In the genomic region with DNA sequence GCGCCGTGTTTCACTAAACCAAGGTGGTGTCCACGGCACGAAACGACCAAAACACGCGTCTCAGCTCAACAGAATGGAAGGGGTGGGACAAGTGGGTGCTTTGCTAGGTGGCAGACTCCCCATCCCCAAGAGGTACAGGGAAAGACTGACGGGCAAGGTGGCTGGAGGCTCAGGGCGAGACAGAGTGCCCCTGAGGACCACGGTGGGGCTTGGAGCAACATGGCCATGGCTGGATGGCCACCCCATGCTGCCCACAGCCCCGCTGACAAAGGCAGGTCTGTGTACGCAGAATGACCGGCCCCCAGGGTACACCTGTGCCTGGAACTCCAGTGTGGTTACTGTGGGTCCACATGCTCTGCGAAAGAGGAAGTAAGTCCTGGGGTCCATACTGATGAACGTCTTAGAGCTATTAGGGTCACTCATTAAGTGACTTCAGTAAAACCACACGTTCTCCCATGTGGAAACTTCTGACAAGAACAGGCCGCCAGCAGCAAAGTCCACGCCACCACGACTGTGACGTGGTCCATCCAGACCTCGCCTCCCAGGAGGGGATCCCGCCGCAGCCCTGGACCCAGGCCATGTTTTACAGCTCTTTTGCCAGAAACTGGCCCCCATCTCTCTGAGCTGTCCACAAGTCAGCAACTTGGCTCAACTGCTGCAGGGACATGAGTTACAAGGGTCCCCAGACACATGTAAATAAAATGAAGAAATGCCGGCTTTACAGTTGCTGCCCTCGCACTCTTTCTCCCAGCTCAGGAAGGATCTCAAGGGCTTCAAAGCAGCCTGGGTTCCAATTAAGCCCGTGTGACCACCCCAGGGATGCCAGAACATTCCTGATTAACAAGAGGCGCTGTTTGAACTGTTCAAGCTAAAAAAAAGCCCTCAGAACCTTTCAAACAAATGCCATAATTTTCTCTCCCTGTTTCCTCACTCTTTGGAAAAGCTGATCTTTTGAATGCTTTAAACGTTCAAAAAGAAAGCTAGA, we compare ENCODE assay signal across 11 cellular contexts.
DNase-seq lines count a peak whose midpoint lies in the region; ATAC-seq and TF ChIP-seq lines count a peak whose summit lies in the region.
"Had no signal": no experiment of that assay in that cellular context is flagged by ENCODE, and none has a peak within 500 bp of the region (broad histone marks: within the 10 kb centered on the region; RNA-seq: fewer than 3 reads in every experiment).

No MANE protein-coding gene starts in this region.

- H3K4me1 Mint-ChIP-seq in CD14-positive monocyte = no peaks in the 10 kb centered on the region
- H3K4me1 Mint-ChIP-seq: stimulated activated effector memory CD8-positive, alpha-beta T cell treated with anti-CD3 and anti-CD28 coated beads, Interleukin-12 subunit alpha, Interleukin-12 subunit beta, amount 100 ng/mL, for 72 hours had no signal

- no peak for TF ChIP-seq CTCF in CD14-positive monocyte (IDR thresholded peaks at IDR 0.05)

- H3K36me3 ChIP-seq in trophoblast cell (ENCODE audit: control insufficient read depth in 1 of 2, insufficient read depth in 2 of 2, low read length in 2 of 2) = peaks cover 12 to 17% of the 10 kb centered on the region in 2 experiments

- no peak overlapping the region for H2BK120ac ChIP-seq in trophoblast cell (ENCODE audit: insufficient read depth, low read length, poor library complexity)

- H3K4me3 Mint-ChIP-seq in CD14-positive monocyte = no peak overlapping the region
- H3K4me3 Mint-ChIP-seq: stimulated activated effector memory CD8-positive, alpha-beta T cell treated with anti-CD3 and anti-CD28 coated beads, Interleukin-12 subunit alpha, Interleukin-12 subunit beta, amount 100 ng/mL, for 72 hours; T-helper 2 cell treated with Interferon-gamma antibody and Interleukin-4, amounts not matched to agents 5 μg/mL and 100 μg/mL, for 36 hours had no signal

- peaks cover 35 to 53% of the 10 kb centered on the region in 2 donors for H3K36me3 Mint-ChIP-seq in CD14-positive monocyte

- H2AFZ ChIP-seq in trophoblast cell (ENCODE audit: insufficient read depth, low read length, poor library complexity) = no peak overlapping the region
- H2AFZ ChIP-seq: parathyroid adenoma had no signal

- peak overlapping the region; percentile 31 for H3K23ac ChIP-seq in trophoblast cell (ENCODE audit: low read length)

- ATAC-seq in GM18873 (IDR thresholded peaks at IDR 0.05; ENCODE audit: low FRiP score, unreplicated experiment) = peak; percentile 83
- peak; percentile 71 for ATAC-seq in HG02571 (IDR thresholded peaks at IDR 0.05; ENCODE audit: unreplicated experiment)
- ATAC-seq: stimulated activated effector memory CD8-positive, alpha-beta T cell treated with anti-CD3 and anti-CD28 coated beads, Interleukin-12 subunit alpha, Interleukin-12 subunit beta, amount 100 ng/mL, for 72 hours had no signal

- no peak overlapping the region for H3K4me2 ChIP-seq in trophoblast cell (ENCODE audit: low read length)

- no peaks in the 10 kb centered on the region for H3K27me3 ChIP-seq in trophoblast cell (ENCODE audit: insufficient read depth, low read length)

- no peak overlapping the region for H4K8ac ChIP-seq in trophoblast cell (ENCODE audit: low read depth, low read length)

- no peak overlapping the region for H2BK12ac ChIP-seq in trophoblast cell (ENCODE audit: low read length)

- no CpG with 5 or more reads among the region's 28 CpGs for WGBS in trophoblast cell (ENCODE audit: extremely low coverage, insufficient coverage, insufficient read length)

- H2AK5ac ChIP-seq in trophoblast cell (ENCODE audit: low read length) = no peak overlapping the region

- CTCF ChIA-PET in HEK293T (lab: Yijun Ruan, JAX) = interaction anchor here (0.6 kb wide), 1 partner anchor 37 kb away, joined by 3 read pairs; no protein-coding TSS in a partner anchor

- H3K9me3 ChIP-seq in trophoblast cell (ENCODE audit: insufficient read depth, low read depth, low read length) = no peaks in the 10 kb centered on the region

- no peak overlapping the region for H2BK5ac ChIP-seq in trophoblast cell (ENCODE audit: low read depth, low read length, poor library complexity)

- H4K12ac ChIP-seq in trophoblast cell (ENCODE audit: low read depth, low read length) = no peak overlapping the region

- no peak overlapping the region for H3K9ac ChIP-seq in trophoblast cell (ENCODE audit: low read length)
- H3K9ac ChIP-seq: parathyroid adenoma had no signal

- no peak overlapping the region for H3K4me3 ChIP-seq in trophoblast cell (ENCODE audit: low read depth, low read length)

- H3K27ac Mint-ChIP-seq in CD14-positive monocyte = no peak overlapping the region
- H3K27ac Mint-ChIP-seq: T-helper 2 cell treated with Interferon-gamma antibody and Interleukin-4, amounts not matched to agents 5 μg/mL and 100 μg/mL, for 36 hours had no signal

- H3K14ac ChIP-seq in trophoblast cell (ENCODE audit: low read length) = no peak overlapping the region

- H4K91ac ChIP-seq in trophoblast cell (ENCODE audit: low read depth, low read length) = no peak overlapping the region

- H3K79me2 ChIP-seq in trophoblast cell (ENCODE audit: control insufficient read depth, insufficient read depth, low read length, poor library complexity) = peaks cover 8% of the 10 kb centered on the region

- DNase-seq in NAMALWA (ENCODE audit: low spot score) (peak; percentile 48), trophoblast cell (no peak), CD14-positive monocyte (ENCODE audit: low spot score) (no peak), NK-92 (lab: John Stamatoyannopoulos, UW; ENCODE audit: unreplicated experiment) (no peak), GDM1 (lab: John Stamatoyannopoulos, UW) (no peak), HEK293T (ENCODE audit: extremely low spot score) (no peak)

- H3K27me3 Mint-ChIP-seq in CD14-positive monocyte (ENCODE audit: low read depth in 3 of 3) = no peaks in the 10 kb centered on the region

- peaks cover 0 to 3% (median 0%) of the 10 kb centered on the region in 7 donors for H3K9me3 Mint-ChIP-seq in CD14-positive monocyte
- H3K9me3 Mint-ChIP-seq: stimulated activated effector memory CD8-positive, alpha-beta T cell treated with anti-CD3 and anti-CD28 coated beads, Interleukin-12 subunit alpha, Interleukin-12 subunit beta, amount 100 ng/mL, for 72 hours; T-helper 2 cell treated with Interferon-gamma antibody and Interleukin-4, amounts not matched to agents 5 μg/mL and 100 μg/mL, for 36 hours had no signal

- H3K27ac ChIP-seq in trophoblast cell (ENCODE audit: low read depth, low read length) = no peak overlapping the region
- H3K27ac ChIP-seq: parathyroid adenoma had no signal

- intact Hi-C loops in CD14-positive monocyte (cut with micrococcal nuclease) = no loop called here

- H3K18ac ChIP-seq in trophoblast cell (ENCODE audit: low read length) = peak overlapping the region; percentile 30

- H3K79me1 ChIP-seq in trophoblast cell (ENCODE audit: low read length) = peaks cover 12% of the 10 kb centered on the region

- no peak overlapping the region for H3K4ac ChIP-seq in trophoblast cell (ENCODE audit: low read depth, low read length)

- POLR2A ChIA-PET in HEK293T (lab: Yijun Ruan, JAX) = no interaction called here

- peaks cover 22 to 27% of the 10 kb centered on the region in 2 experiments for H3K4me1 ChIP-seq in trophoblast cell (ENCODE audit: control insufficient read depth in 1 of 2, insufficient read depth in 2 of 2, low read length in 2 of 2)
- H3K4me1 ChIP-seq: parathyroid adenoma had no signal

TF ChIP-seq in HEK293T, 16 proteins besides CTCF, POLR2A, EP300 and RAD21:
- no peak for TF ChIP-seq L3MBTL2 (conservative IDR thresholded peaks at IDR 0.05)
- TF ChIP-seq, protein P1, sequence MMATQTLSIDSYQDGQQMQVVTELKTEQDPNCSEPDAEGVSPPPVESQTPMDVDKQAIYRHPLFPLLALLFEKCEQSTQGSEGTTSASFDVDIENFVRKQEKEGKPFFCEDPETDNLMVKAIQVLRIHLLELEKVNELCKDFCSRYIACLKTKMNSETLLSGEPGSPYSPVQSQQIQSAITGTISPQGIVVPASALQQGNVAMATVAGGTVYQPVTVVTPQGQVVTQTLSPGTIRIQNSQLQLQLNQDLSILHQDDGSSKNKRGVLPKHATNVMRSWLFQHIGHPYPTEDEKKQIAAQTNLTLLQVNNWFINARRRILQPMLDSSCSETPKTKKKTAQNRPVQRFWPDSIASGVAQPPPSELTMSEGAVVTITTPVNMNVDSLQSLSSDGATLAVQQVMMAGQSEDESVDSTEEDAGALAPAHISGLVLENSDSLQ (IDR thresholded peaks at IDR 0.05) = no peak
- no peak for TF ChIP-seq ARNT (IDR thresholded peaks at IDR 0.05)
- no peak for TF ChIP-seq TARDBP (IDR thresholded peaks at IDR 0.05)
- no peak for TF ChIP-seq NFRKB (IDR thresholded peaks at IDR 0.05)
- no peak for TF ChIP-seq FOXK2 (IDR thresholded peaks at IDR 0.05)
- TF ChIP-seq CTBP1 (IDR thresholded peaks at IDR 0.05; ENCODE audit: borderline replicate concordance) = no peak
- TF ChIP-seq FOXM1 (IDR thresholded peaks at IDR 0.05; ENCODE audit: borderline replicate concordance) = no peak
- no peak for TF ChIP-seq ZNF384 (IDR thresholded peaks at IDR 0.05)
- no peak for TF ChIP-seq HDGF (IDR thresholded peaks at IDR 0.05; ENCODE audit: borderline replicate concordance)
- TF ChIP-seq ELF4 (IDR thresholded peaks at IDR 0.05) = no peak
- no peak for TF ChIP-seq LEF1 (IDR thresholded peaks at IDR 0.05; ENCODE audit: borderline replicate concordance)
- no peak for TF ChIP-seq SUZ12 (IDR thresholded peaks at IDR 0.05)
